In genomic region chr5:38500861-38501260, GRCh38 we compare ENCODE assay signal across 18 cellular contexts. TPM values are rescaled to one million over a fixed set of nuclear protein-coding genes. Genes with fewer than 3 reads are reported as not detected.
A peak's percentile ranks its signal among the peaks of the same experiment; 100 is the strongest.
DNase-seq lines count a peak whose midpoint lies in the region; ATAC-seq and TF ChIP-seq lines count a peak whose summit lies in the region.
"Had no signal": no experiment of that assay in that cellular context is flagged by ENCODE, and none has a peak within 500 bp of the region (broad histone marks: within the 10 kb centered on the region; RNA-seq: fewer than 3 reads in every experiment).

No MANE protein-coding gene starts in this region.

- ATAC-seq in GM19328 (IDR thresholded peaks at IDR 0.05; ENCODE audit: unreplicated experiment) = no peak
- ATAC-seq: Right ventricle myocardium inferior; stimulated activated effector memory CD8-positive, alpha-beta T cell treated with anti-CD3 and anti-CD28 coated beads, Interleukin-12 subunit alpha, Interleukin-12 subunit beta, amount 100 ng/mL, for 72 hours had no signal

- peak; percentile 28 for DNase-seq in AG09309 (ENCODE audit: low read depth)
- peak; percentile 9 for DNase-seq in HK-2 (ENCODE audit: unreplicated experiment)
- DNase-seq in cardiac fibroblast (ENCODE audit: low read depth in 2 of 2) = peak; percentile 32 to 48
- DNase-seq in left kidney (ENCODE audit: low read depth, low spot score) = peak; percentile 46
- no peak for DNase-seq in cerebellum (ENCODE audit: low spot score)
- DNase-seq in DMS153 treated with DMSO at 0.1 percent for 48 hours (lab: John Stamatoyannopoulos, UW; ENCODE audit: unreplicated experiment) = no peak
- DNase-seq in SK-N-DZ (ENCODE audit: low spot score) = no peak
- DNase-seq: activated naive CD4-positive, alpha-beta T cell; GF-D8; NCI-H146; NCI-H526 treated with DMSO at 0.1 percent for 48 hours; stimulated activated CD4-positive, alpha-beta T cell treated with anti-CD3 and anti-CD28 coated beads, Interleukin-2, amount 100 ng/mL, for 48 hours had no signal

- TF ChIP-seq CTCF in AG09309 (IDR thresholded peaks at IDR 0.05; ENCODE audit: control insufficient read depth, insufficient read depth, low read depth, low read length, missing control alignments) = no peak
- no peak for TF ChIP-seq CTCF in cardiac fibroblast (IDR thresholded peaks at IDR 0.05; ENCODE audit: low read depth, low read length)

- H3K4me3 ChIP-seq in AG09309 (ENCODE audit: control insufficient read depth, low read depth, low read length) (no peak overlapping the region), cardiac fibroblast (replicated peaks in 1 of 2; ENCODE audit: low read depth in 2 of 2, low read length in 2 of 2) (no peak overlapping the region)

RNA-seq across cellular contexts. Expression of gene LIFR, which starts 55.6 kb away (rescaled TPM):
- 119 TPM for total RNA-seq in cerebellum
- 16.8 and 18.7 TPM in 2 replicates for polyA plus RNA-seq in SK-N-DZ (2014; cell fraction: cytosol; rRNA removed)
- polyA plus RNA-seq in SK-N-DZ (2014; cell fraction: nucleus; rRNA removed) = 21.6 and 22.9 TPM in 2 replicates
- total RNA-seq: activated CD8-positive, alpha-beta memory T cell treated with anti-CD3 and anti-CD28 coated beads for 36 hours had no signal
- polyA plus RNA-seq: CD14-positive monocyte, IgD-negative memory B cell had no signal

Comparison
In these comparisons a context has a peak if more than half of its experiments do, and no peak if none do; other contexts are left out.
1. DNase-seq: peak in AG09309 (single experiment), HK-2 (single experiment), cardiac fibroblast (2 of 2) and left kidney (single experiment); none in cerebellum (single experiment), DMS153 treated with DMSO at 0.1 percent for 48 hours (single experiment) and SK-N-DZ (single experiment).